In genomic region chr1:52426391-52426790, GRCh38 we compare ENCODE assay signal across 15 cellular contexts. TPM values are rescaled to one million over a fixed set of nuclear protein-coding genes. Genes with fewer than 3 reads are reported as not detected.
A peak's percentile ranks its signal among the peaks of the same experiment; 100 is the strongest.
DNase-seq lines count a peak whose midpoint lies in the region; ATAC-seq, FAIRE-seq and TF ChIP-seq lines count a peak whose summit lies in the region.
"Had no signal": no experiment of that assay in that cellular context is flagged by ENCODE, and none has a peak within 500 bp of the region (broad histone marks: within the 10 kb centered on the region; RNA-seq: fewer than 3 reads in every experiment).

No MANE protein-coding gene starts in this region.

- FAIRE-seq in astrocyte (lab: Jason Lieb, UNC), result no peak

- TF ChIP-seq POLR2A in tibial nerve (IDR thresholded peaks at IDR 0.05), result no peak
- no peak for TF ChIP-seq POLR2A in testis (IDR thresholded peaks at IDR 0.05)

- no peaks in the 10 kb centered on the region for H3K27me3 ChIP-seq in GM23338 (ENCODE audit: insufficient read depth)
- no peaks in the 10 kb centered on the region for H3K27me3 ChIP-seq in astrocyte (ENCODE audit: insufficient read depth, low read length)
- no peaks in the 10 kb centered on the region for H3K27me3 ChIP-seq in tibial nerve
- H3K27me3 ChIP-seq in testis, result no peaks in the 10 kb centered on the region
- H3K27me3 ChIP-seq: SJSA1 had no signal

- H3K9me3 ChIP-seq in astrocyte (ENCODE audit: insufficient read depth, low read depth, low read length), result no peaks in the 10 kb centered on the region
- no peaks in the 10 kb centered on the region for H3K9me3 ChIP-seq in mesodermal cell (ENCODE audit: control insufficient read depth, low read length)
- no peaks in the 10 kb centered on the region for H3K9me3 ChIP-seq in tibial nerve
- H3K9me3 ChIP-seq in testis, result no peaks in the 10 kb centered on the region
- H3K9me3 ChIP-seq: Caco-2, SJSA1 had no signal

- peak; percentile 10 for DNase-seq in AG20443 (ENCODE audit: low spot score)
- DNase-seq in GM23338 (ENCODE audit: low spot score), result no peak
- DNase-seq in astrocyte (ENCODE audit: low read depth), result peak; percentile 54
- no peak for DNase-seq in tibial nerve (ENCODE audit: low spot score in 2 of 2)
- DNase-seq in activated effector memory CD4-positive, alpha-beta T cell treated with Interleukin-2 at 50 U/mL for 16 hours, result no peak
- no peak for DNase-seq in testis
- DNase-seq: Caco-2; effector memory CD8-positive, alpha-beta T cell; hypothalamus; NCI-H1092; NCI-H526 treated with DMSO at 0.1 percent for 48 hours; stimulated activated CD4-positive, alpha-beta T cell treated with anti-CD3 and anti-CD28 coated beads, Interleukin-4, amount 100 ng/mL, for 4 hours had no signal

- 0 out of 2 replicates have a peak overlapping the region, but pooled peaks have one; percentile 34 for H3K27ac Mint-ChIP-seq in GM23338
- no peak overlapping the region for H3K27ac Mint-ChIP-seq in astrocyte (ENCODE audit: unreplicated experiment)

- H3K79me2 ChIP-seq in GM23338 (replicated peaks; ENCODE audit: insufficient read depth), result no peaks in the 10 kb centered on the region; the same call in 1 of the 2 replicates
- peaks cover 5% of the 10 kb centered on the region for H3K79me2 ChIP-seq in astrocyte (ENCODE audit: insufficient read depth, low read length)

- H3K36me3 ChIP-seq in GM23338 (ENCODE audit: insufficient read depth) (peaks cover 17% of the 10 kb centered on the region), astrocyte (ENCODE audit: insufficient read depth, low read length) (peaks cover 20% of the 10 kb centered on the region), mesodermal cell (ENCODE audit: control insufficient read depth, insufficient read depth, low read length) (peaks cover 60% of the 10 kb centered on the region), tibial nerve (peaks cover 0 to 63% (median 6%) of the 10 kb centered on the region in 3 donors), testis (ENCODE audit: low read depth, missing control alignments) (no peaks in the 10 kb centered on the region)

- H3K4me3 ChIP-seq in GM23338 (no peak overlapping the region), astrocyte (ENCODE audit: insufficient read depth, low read depth, low read length) (no peak overlapping the region), mesodermal cell (ENCODE audit: extremely low read depth, insufficient read depth, low read length, poor library complexity, severe bottlenecking) (no peak overlapping the region), tibial nerve (no peak overlapping the region), testis (no peak overlapping the region)
- H3K4me3 ChIP-seq: SJSA1 had no signal

- 0 out of 2 replicates have a peak, but pooled peaks cover 2% of the 10 kb centered on the region for H4K20me1 ChIP-seq in GM23338 (replicated peaks; ENCODE audit: insufficient read depth)
- H4K20me1 ChIP-seq in astrocyte (ENCODE audit: insufficient read depth, low read length), result peaks cover 3% of the 10 kb centered on the region

- TF ChIP-seq CTCF in GM23338 (conservative IDR thresholded peaks at IDR 0.05; ENCODE audit: low read depth in 2 of 2) (no peak), astrocyte (IDR thresholded peaks at IDR 0.05; ENCODE audit: insufficient read depth, low read depth, low read length) (no peak), tibial nerve (IDR thresholded peaks at IDR 0.05) (no peak), testis (IDR thresholded peaks at IDR 0.05) (no peak)

- H3K27ac ChIP-seq in GM23338 (ENCODE audit: low read depth) (no peak overlapping the region), astrocyte (ENCODE audit: low read depth, low read length) (peak overlapping the region; percentile 23), mesodermal cell (ENCODE audit: low read depth, low read length, severe bottlenecking) (peak overlapping the region; percentile 46), tibial nerve (no peak overlapping the region), testis (no peak overlapping the region)
- H3K27ac ChIP-seq: SJSA1 had no signal

- H3K4me1 Mint-ChIP-seq in GM23338, result peaks cover 7% of the 10 kb centered on the region; the same call in 2 of the 3 replicates
- peaks cover 20% of the 10 kb centered on the region for H3K4me1 Mint-ChIP-seq in astrocyte (ENCODE audit: low read depth, unreplicated experiment)

- no peak overlapping the region for H3K4me3 Mint-ChIP-seq in GM23338
- H3K4me3 Mint-ChIP-seq in astrocyte (ENCODE audit: unreplicated experiment), result no peak overlapping the region

- H3K4me1 ChIP-seq in GM23338 (ENCODE audit: insufficient read depth) (0 out of 2 replicates have a peak, but pooled peaks cover 9% of the 10 kb centered on the region), astrocyte (ENCODE audit: insufficient read depth, low read length) (peaks cover 11% of the 10 kb centered on the region), mesodermal cell (ENCODE audit: control insufficient read depth, insufficient read depth, low read length, poor library complexity, severe bottlenecking) (peaks cover 28% of the 10 kb centered on the region), tibial nerve (no peaks in the 10 kb centered on the region), testis (no peaks in the 10 kb centered on the region)
- H3K4me1 ChIP-seq: Caco-2 had no signal

- intact Hi-C loops in testis (cut with DNase I; ENCODE audit: low total_unique reads), result no loop called here

- H3K9me3 Mint-ChIP-seq in GM23338 (no peaks in the 10 kb centered on the region), astrocyte (ENCODE audit: unreplicated experiment) (no peaks in the 10 kb centered on the region)
- H3K9me3 Mint-ChIP-seq: effector memory CD8-positive, alpha-beta T cell had no signal

- H3K9me2 ChIP-seq in GM23338 (ENCODE audit: insufficient read depth), result no peaks in the 10 kb centered on the region

- peak overlapping the region; percentile 2 for H3K9ac ChIP-seq in astrocyte (ENCODE audit: low read length)

- WGBS in mesodermal cell (ENCODE audit: insufficient coverage in 2 of 2), 2 experiments, result 80% methylated on average over 1 of the region's 3 CpGs; no CpG with 5 or more reads in 1 of the 2 experiments
- 46 to 62% methylated on average over 3 of the region's 3 CpGs for WGBS in tibial nerve, 2 donors
- 75 to 82% methylated on average over 3 of the region's 3 CpGs for WGBS in testis, 2 donors

- 0 out of 2 replicates have a peak overlapping the region, but pooled peaks have one; percentile 28 for H3K4me2 ChIP-seq in GM23338
- peak overlapping the region; percentile 36 for H3K4me2 ChIP-seq in astrocyte (ENCODE audit: low read length)

- 0 out of 2 replicates have a peak, but pooled peaks cover 3% of the 10 kb centered on the region for H3F3A ChIP-seq in GM23338 (replicated peaks; ENCODE audit: low read depth)

- H2AFZ ChIP-seq in GM23338, result no peak overlapping the region
- no peak overlapping the region for H2AFZ ChIP-seq in astrocyte (ENCODE audit: low read depth, low read length)

- H3K27me3 Mint-ChIP-seq in GM23338 (ENCODE audit: insufficient read depth, low read depth, poor library complexity) (peaks cover 2% of the 10 kb centered on the region), astrocyte (ENCODE audit: low read depth, unreplicated experiment) (no peaks in the 10 kb centered on the region)
- H3K27me3 Mint-ChIP-seq: effector memory CD8-positive, alpha-beta T cell had no signal

- H3K36me3 Mint-ChIP-seq in GM23338 (ENCODE audit: low read depth), result peaks cover 24% of the 10 kb centered on the region
- peaks cover 10% of the 10 kb centered on the region for H3K36me3 Mint-ChIP-seq in astrocyte (ENCODE audit: low read depth, unreplicated experiment)

- TF ChIP-seq EP300 in tibial nerve (IDR thresholded peaks at IDR 0.05), result no peak

- ATAC-seq in GM23338, result no peak
- no peak for ATAC-seq in GM21786 (IDR thresholded peaks at IDR 0.05; ENCODE audit: unreplicated experiment)
- ATAC-seq: effector memory CD8-positive, alpha-beta T cell had no signal

TF ChIP-seq in GM23338, 12 proteins besides CTCF, POLR2A, EP300 and RAD21 (continues in another document):
- no peak for TF ChIP-seq ETS1 (IDR thresholded peaks at IDR 0.05)

RNA-seq across cellular contexts. Expression of gene PRPF38A, which starts 22.0 kb away (rescaled TPM):
- total RNA-seq in GM23338 (2014; rRNA removed; shearing (Covaris generic)), result 24.8 and 29.6 TPM in 2 replicates
- polyA plus RNA-seq in GM23338 (2016; fragmentation: Nextera tagmentation; extraction: Ambion mirVana), result 33.7 and 40.3 TPM in 2 replicates
- total RNA-seq in astrocyte, result 28.4 and 31.8 TPM in 2 replicates
- polyA plus RNA-seq in mesodermal cell (2013, experiment 1 of 2), result 37.3 TPM
- polyA plus RNA-seq in mesodermal cell (2013, experiment 2 of 2), result 35.3 TPM
- 10 to 100 TPM; 10.0 to 21.4 (median 14.4) TPM for total RNA-seq in tibial nerve
- total RNA-seq in testis, result 10 to 100 TPM; 34.7 to 43.1 TPM
- 68.4 TPM for polyA plus RNA-seq in testis (ENCODE audit: insufficient read depth, low read depth, low replicate concordance)

RNA-seq across cellular contexts. Expression of gene ORC1, which starts 22.2 kb away (rescaled TPM):
- 54.4 and 55.0 TPM in 2 replicates for total RNA-seq in GM23338 (2014; rRNA removed; shearing (Covaris generic))
- polyA plus RNA-seq in GM23338 (2016; fragmentation: Nextera tagmentation; extraction: Ambion mirVana) (13.0 and 15.1 TPM in 2 replicates), testis (ENCODE audit: insufficient read depth, low read depth, low replicate concordance) (6.4 TPM)
- total RNA-seq in astrocyte (1.1 and 2.1 TPM in 2 replicates), tibial nerve (under 1 TPM; 0.22 to 0.84 (median 0.35) TPM), testis (1 to 10 TPM; 5.7 to 6.9 TPM)
- polyA plus RNA-seq in mesodermal cell (2013, experiment 1 of 2), result 13.9 TPM
- polyA plus RNA-seq in mesodermal cell (2013, experiment 2 of 2), result 14.1 TPM

Comparison
In these comparisons a context has a peak if more than half of its experiments do, and no peak if none do; other contexts are left out.
1. DNase-seq: peak in AG20443 (single experiment) and astrocyte (single experiment); none in GM23338 (single experiment), tibial nerve (0 of 2), activated effector memory CD4-positive, alpha-beta T cell treated with Interleukin-2 at 50 U/mL for 16 hours (single experiment) and testis (single experiment).
2. H3K27ac ChIP-seq: peak in astrocyte (single experiment) and mesodermal cell (single experiment); none in GM23338 (single experiment), tibial nerve (0 of 4) and testis (0 of 2).